ENCODE assay signal across 16 cellular contexts in the genomic region with DNA sequence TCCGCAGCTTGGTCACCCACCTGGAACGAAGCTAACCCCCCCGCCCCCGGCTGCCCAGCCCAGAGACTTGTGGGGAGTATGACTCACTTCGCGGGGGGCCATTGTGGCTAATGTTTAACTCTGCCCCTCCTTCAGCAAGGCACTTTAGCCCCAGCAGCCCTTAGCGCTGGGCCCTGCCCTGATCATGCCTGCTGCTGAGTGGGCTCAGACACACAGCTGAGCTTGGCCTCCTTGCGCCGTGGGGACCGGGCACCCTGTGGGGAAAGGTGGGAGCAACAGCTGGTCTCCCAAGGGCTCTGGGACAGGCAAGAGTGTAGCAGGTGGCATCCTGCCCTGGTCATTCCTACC. TPM values are rescaled to one million over a fixed set of nuclear protein-coding genes. Genes with fewer than 3 reads are reported as not detected.
DNase-seq lines count a peak whose midpoint lies in the region; ATAC-seq and TF ChIP-seq lines count a peak whose summit lies in the region.
"Had no signal": no experiment of that assay in that cellular context is flagged by ENCODE, and none has a peak within 500 bp of the region (broad histone marks: within the 10 kb centered on the region; RNA-seq: fewer than 3 reads in every experiment).

No MANE protein-coding gene starts in this region.

- H3K4me3 ChIP-seq in skeletal muscle tissue (ENCODE audit: low read length in 3 of 3) (no peak overlapping the region), spleen (no peak overlapping the region)
- H3K4me3 ChIP-seq: esophagus muscularis mucosa, SJSA1 had no signal

- TF ChIP-seq POLR2A in spleen (IDR thresholded peaks at IDR 0.05), result no peak

- DNase-seq in HT-29 (ENCODE audit: low spot score) (peak; percentile 69), left kidney (ENCODE audit: low read depth, low spot score) (peak; percentile 79), DMS79 (lab: John Stamatoyannopoulos, UW) (no peak), spleen (no peak)
- DNase-seq in stimulated activated CD4-positive, alpha-beta T cell treated with anti-CD3 and anti-CD28 coated beads, Interleukin-12 subunit alpha, Interleukin-12 subunit beta, amount 100 ng/mL, for 4 hours, result no peak
- DNase-seq: activated CD4-positive, CD25-positive, alpha-beta regulatory T cell treated with anti-CD3 and anti-CD28 coated beads, Interleukin-2, amount 50 U/mL, for 72 hours; NCI-H1092; stimulated activated CD4-positive, alpha-beta T cell treated with anti-CD3 and anti-CD28 coated beads, Interleukin-4, amount 100 ng/mL, for 1 hour; stimulated activated naive CD8-positive, alpha-beta T cell treated with anti-CD3 and anti-CD28 coated beads, Interleukin-15, amount 100 ng/mL, for 72 hours had no signal

- H3K27me3 ChIP-seq in skeletal muscle tissue (ENCODE audit: control insufficient read depth in 3 of 3, insufficient read depth in 3 of 3, low read length in 3 of 3) (peaks cover 0 to 2% (median under 1%) of the 10 kb centered on the region in 3 donors), spleen (replicated peaks in 1 of 7) (peaks cover 0 to 28% (median 8%) of the 10 kb centered on the region in 7 donors)

- 70 to 84% (median 81%) methylated on average over 2 to 10 of the region's 10 CpGs for WGBS in spleen, 5 donors

- intact Hi-C loops in spleen (cut with DNase I; ENCODE audit: low total_unique reads), result no loop called here

- H3K9ac ChIP-seq in skeletal muscle tissue (ENCODE audit: low read depth in 1 of 3, low read length in 3 of 3), result peak overlapping the region in 1 of 3 donors; percentile 50

- ATAC-seq in GM18861 (IDR thresholded peaks at IDR 0.05; ENCODE audit: unreplicated experiment) (peak; percentile 48), GM18907 (IDR thresholded peaks at IDR 0.05; ENCODE audit: unreplicated experiment) (no peak)
- ATAC-seq: activated T-helper 17 cell treated with anti-CD3 and anti-CD28 coated beads, Interleukin-2, amount 50 U/mL, for 72 hours; stimulated activated naive CD8-positive, alpha-beta T cell treated with anti-CD3 and anti-CD28 coated beads, Interleukin-15, amount 100 ng/mL, for 72 hours had no signal

- H3K4me1 ChIP-seq in skeletal muscle tissue (ENCODE audit: control insufficient read depth in 3 of 3, insufficient read depth in 3 of 3, low read length in 3 of 3) (peaks cover 0 to 12% (median 6%) of the 10 kb centered on the region in 3 donors), spleen (peaks cover 0 to 6% (median 0%) of the 10 kb centered on the region in 6 donors)
- H3K4me1 ChIP-seq: esophagus muscularis mucosa, SJSA1 had no signal

- H3K27ac ChIP-seq in skeletal muscle tissue (ENCODE audit: low read depth, low read length) (peak overlapping the region; percentile 45), spleen (no peak overlapping the region)
- H3K27ac ChIP-seq: esophagus muscularis mucosa, SJSA1 had no signal

- H3K36me3 ChIP-seq in skeletal muscle tissue (ENCODE audit: control insufficient read depth in 3 of 3, insufficient read depth in 3 of 3, low read length in 3 of 3), result peaks cover 14 to 35% (median 22%) of the 10 kb centered on the region in 3 donors
- no peaks in the 10 kb centered on the region for H3K36me3 ChIP-seq in spleen
- H3K36me3 ChIP-seq: esophagus muscularis mucosa, SJSA1 had no signal

- no peaks in the 10 kb centered on the region for H3K9me3 ChIP-seq in skeletal muscle tissue (ENCODE audit: control insufficient read depth in 3 of 3, low read length in 3 of 3)
- H3K9me3 ChIP-seq in spleen, result no peaks in the 10 kb centered on the region
- H3K9me3 ChIP-seq: esophagus muscularis mucosa, SJSA1 had no signal

- TF ChIP-seq CTCF in spleen (IDR thresholded peaks at IDR 0.05 in 8 of 11, conservative IDR thresholded peaks at IDR 0.05 in 3 of 11), result no peak

RNA-seq across cellular contexts. Expression of a gene that starts 6.3 kb away (rescaled TPM):
- 216 and 238 TPM in 2 replicates for total RNA-seq in HT-29 (2014; rRNA removed; shearing (Covaris generic))
- total RNA-seq in skeletal muscle tissue, result 3.1 TPM
- total RNA-seq in spleen, result 1 to 10 TPM in 2 of 7 donors, under 1 TPM in 2, not detected in 3; 0.64 to 2.0 (median 1.3) TPM
- 1 to 10 TPM in 2 of 3 donors, under 1 TPM in 1; 0.96 to 4.0 (median 2.4) TPM for polyA plus RNA-seq in spleen
- total RNA-seq: activated T-helper 17 cell treated with anti-CD3 and anti-CD28 coated beads, Interleukin-2, amount 50 U/mL, for 72 hours; SJSA1 had no signal

RNA-seq across cellular contexts. Expression of a gene that starts 16.1 kb away (rescaled TPM):
- total RNA-seq in HT-29 (2014; rRNA removed; shearing (Covaris generic)), result not detected in 2 replicates
- total RNA-seq in skeletal muscle tissue (251 TPM), spleen (not detected)
- polyA plus RNA-seq in spleen, result 1 to 10 TPM in 1 of 3 donors, under 1 TPM in 2; 0.26 to 1.2 (median 0.26) TPM
- total RNA-seq: activated T-helper 17 cell treated with anti-CD3 and anti-CD28 coated beads, Interleukin-2, amount 50 U/mL, for 72 hours; bronchial epithelial cell; SJSA1 had no signal

RNA-seq across cellular contexts. Expression of a gene that starts 28.0 kb away (rescaled TPM):
- 0.13 and 0.46 TPM in 2 replicates for total RNA-seq in HT-29 (2014; rRNA removed; shearing (Covaris generic))
- total RNA-seq in skeletal muscle tissue, result 89.2 TPM
- total RNA-seq in spleen, result under 1 TPM in 2 of 7 donors, not detected in 5; 0.41 to 0.55 TPM
- 1 to 10 TPM; 1.2 to 3.8 (median 3.8) TPM for polyA plus RNA-seq in spleen
- total RNA-seq: activated T-helper 17 cell treated with anti-CD3 and anti-CD28 coated beads, Interleukin-2, amount 50 U/mL, for 72 hours; SJSA1 had no signal

Comparison
In these comparisons a context has a peak if more than half of its experiments do, and no peak if none do; other contexts are left out.
1. DNase-seq: peak in HT-29 (single experiment) and left kidney (single experiment); none in DMS79 (single experiment), stimulated activated CD4-positive, alpha-beta T cell treated with anti-CD3 and anti-CD28 coated beads, Interleukin-12 subunit alpha, Interleukin-12 subunit beta, amount 100 ng/mL, for 4 hours (single experiment) and spleen (single experiment).
2. RNA of a gene that starts 6.3 kb away (total RNA-seq): 216 to 238 TPM in HT-29; 3.1 TPM in skeletal muscle tissue (single experiment) and 0.64 to 2.0 TPM in spleen; every median in the first group is over 10 times any median in the second.
3. RNA of a gene that starts 16.1 kb away (total RNA-seq): 251 TPM in skeletal muscle tissue (single experiment); not detected in HT-29 and not detected in spleen; every median in the first group is over 100 times any median in the second.
4. RNA of a gene that starts 28.0 kb away (total RNA-seq): 89.2 TPM in skeletal muscle tissue (single experiment); 0.13 to 0.46 TPM in HT-29 and 0.41 to 0.55 TPM in spleen; every median in the first group is over 10 times any median in the second.